In genomic region chr15:51830279-51830806, GRCh38 we compare ENCODE assay signal across 8 cellular contexts. TPM values are rescaled to one million over a fixed set of nuclear protein-coding genes. Genes with fewer than 3 reads are reported as not detected.
DNase-seq lines count a peak whose midpoint lies in the region; ATAC-seq and TF ChIP-seq lines count a peak whose summit lies in the region.

No MANE protein-coding gene starts in this region.

- no peak for TF ChIP-seq POLR2A in upper lobe of left lung (IDR thresholded peaks at IDR 0.05)

- 1 to 2% methylated on average over 8 of the region's 8 CpGs for WGBS in upper lobe of left lung, 2 donors

- TF ChIP-seq CTCF in OCI-LY3 (IDR thresholded peaks at IDR 0.05; ENCODE audit: low read depth, low read length) = no peak
- TF ChIP-seq CTCF in coronary artery (IDR thresholded peaks at IDR 0.05) = no peak
- no peak for TF ChIP-seq CTCF in upper lobe of left lung (IDR thresholded peaks at IDR 0.05)

- peaks cover 57% of the 10 kb centered on the region for H3K79me2 ChIP-seq in OCI-LY3 (ENCODE audit: low read length)

- H3K4me1 ChIP-seq in OCI-LY3 (ENCODE audit: low read length) (peaks cover 17% of the 10 kb centered on the region), upper lobe of left lung (peaks cover 33 to 46% (median 39%) of the 10 kb centered on the region in 4 donors)

- H3K9me3 ChIP-seq in OCI-LY3 (ENCODE audit: insufficient read depth, low read length) = no peaks in the 10 kb centered on the region
- H3K9me3 ChIP-seq in upper lobe of left lung = no peaks in the 10 kb centered on the region

- H3K27ac ChIP-seq in OCI-LY3 (ENCODE audit: low read length) = peak overlapping the region; percentile 51
- peak overlapping the region; percentile 82 to 98 for H3K27ac ChIP-seq in coronary artery
- H3K27ac ChIP-seq in upper lobe of left lung = peak overlapping the region; percentile 96 to 99 (median 98)

- peaks cover 32% of the 10 kb centered on the region for H4K20me1 ChIP-seq in OCI-LY3 (ENCODE audit: insufficient read depth, low read length)

- ATAC-seq in Right ventricle myocardium superior (ENCODE audit: poor library complexity) (peak; percentile 46), Right ventricle myocardium inferior (no peak), upper lobe of left lung (ENCODE audit: low FRiP score in 2 of 2) (peak in 1 of 2 donors; percentile 1), HG02938 (IDR thresholded peaks at IDR 0.05; ENCODE audit: unreplicated experiment) (no peak)

- no peaks in the 10 kb centered on the region for H3K36me3 ChIP-seq in OCI-LY3 (replicated peaks; ENCODE audit: low read depth, low read length)
- H3K36me3 ChIP-seq in upper lobe of left lung = no peaks in the 10 kb centered on the region

- TF ChIP-seq EP300 in upper lobe of left lung (IDR thresholded peaks at IDR 0.05) = no peak

- intact Hi-C loops in Right ventricle myocardium superior (cut with DNase I) = no loop called here
- intact Hi-C loops in Right ventricle myocardium inferior (cut with DNase I) = loop anchor here (5.0 kb wide), 1 partner anchor 47 kb away; no protein-coding TSS in a partner anchor

- H3K4me3 ChIP-seq in OCI-LY3 (ENCODE audit: low read length) = peak overlapping the region; percentile 80
- H3K4me3 ChIP-seq in coronary artery = peak overlapping the region; percentile 98
- peak overlapping the region; percentile 45 to 96 (median 84) for H3K4me3 ChIP-seq in upper lobe of left lung

- no peak for DNase-seq in Right ventricle myocardium superior
- no peak for DNase-seq in Right ventricle myocardium inferior (ENCODE audit: missing footprints)
- no peak for DNase-seq in coronary artery (ENCODE audit: low spot score)
- peak; percentile 39 for DNase-seq in medulla oblongata (ENCODE audit: extremely low spot score)
- no peak for DNase-seq in upper lobe of left lung
- DNase-seq in G401 (ENCODE audit: low spot score) = no peak

- H3K27me3 ChIP-seq in OCI-LY3 (ENCODE audit: low read depth, low read length) (no peaks in the 10 kb centered on the region), upper lobe of left lung (no peaks in the 10 kb centered on the region)

- peak overlapping the region; percentile 74 for H3K4me2 ChIP-seq in OCI-LY3 (ENCODE audit: low read length)

- peak overlapping the region; percentile 97 for H2AFZ ChIP-seq in OCI-LY3 (ENCODE audit: low read depth, low read length)

- H3K9ac ChIP-seq in OCI-LY3 (ENCODE audit: low read length) = peak overlapping the region; percentile 76

- in situ Hi-C loops in G401 (cut with HindIII; ENCODE audit: low sequenced_read_pairs) = no loop called here

RNA-seq across cellular contexts. Expression of gene TMOD3, which starts 0.9 kb away (rescaled TPM):
- 17.6 TPM for total RNA-seq in Right ventricle myocardium superior
- total RNA-seq in Right ventricle myocardium inferior = 19.2 TPM
- total RNA-seq in upper lobe of left lung = 10 to 100 TPM; 40.4 to 81.6 (median 72.7) TPM
- total RNA-seq in G401 (2014; rRNA removed; shearing (Covaris generic)) = 20.4 and 28.8 TPM in 2 replicates
